Comparison of ENCODE assay signal across 24 cellular contexts in genomic region chr6:39143238-39143930, GRCh38. TPM values are rescaled to one million over a fixed set of nuclear protein-coding genes. Genes with fewer than 3 reads are reported as not detected.
A peak's percentile ranks its signal among the peaks of the same experiment; 100 is the strongest.
DNase-seq lines count a peak whose midpoint lies in the region; ATAC-seq, FAIRE-seq and TF ChIP-seq lines count a peak whose summit lies in the region.
"Had no signal": no experiment of that assay in that cellular context is flagged by ENCODE, and none has a peak within 500 bp of the region (broad histone marks: within the 10 kb centered on the region; RNA-seq: fewer than 3 reads in every experiment).

No MANE protein-coding gene starts in this region.

- POLR2A ChIA-PET in T-cell (lab: Charles Lee), result no interaction called here

- peaks cover 26% of the 10 kb centered on the region for H3K4me1 Mint-ChIP-seq in activated naive CD4-positive, alpha-beta T cell treated with anti-CD3 and anti-CD28 coated beads, Interleukin-2, amount 50 U/mL, for 24 hours
- no peaks in the 10 kb centered on the region for H3K4me1 Mint-ChIP-seq in activated naive CD4-positive, alpha-beta T cell treated with anti-CD3 and anti-CD28 coated beads for 36 hours (ENCODE audit: low read depth)
- H3K4me1 Mint-ChIP-seq in T-cell (peaks cover 12 to 18% (median 18%) of the 10 kb centered on the region in 3 donors), endodermal cell (peaks cover 1% of the 10 kb centered on the region)
- H3K4me1 Mint-ChIP-seq: CD8-positive, alpha-beta memory T cell had no signal

- H3K36me3 Mint-ChIP-seq in activated naive CD4-positive, alpha-beta T cell treated with anti-CD3 and anti-CD28 coated beads, Interleukin-2, amount 50 U/mL, for 24 hours, result peaks cover 5% of the 10 kb centered on the region
- H3K36me3 Mint-ChIP-seq in activated naive CD4-positive, alpha-beta T cell treated with anti-CD3 and anti-CD28 coated beads for 36 hours (ENCODE audit: low read depth), result no peaks in the 10 kb centered on the region
- H3K36me3 Mint-ChIP-seq in T-cell, result peaks cover 4% of the 10 kb centered on the region
- H3K36me3 Mint-ChIP-seq in endodermal cell (ENCODE audit: low read depth), result no peaks in the 10 kb centered on the region

- no peak for DNase-seq in activated naive CD4-positive, alpha-beta T cell treated with anti-CD3 and anti-CD28 coated beads for 36 hours
- DNase-seq in T-cell, result peak in 11 of 34 experiments; percentile 2 to 40 (median 11)
- DNase-seq in kidney, result peak; percentile 72
- no peak for DNase-seq in ascending aorta (ENCODE audit: low spot score in 2 of 2)
- DNase-seq in endodermal cell, result no peak
- DNase-seq: activated CD8-positive, alpha-beta T cell treated with anti-CD3 and anti-CD28 coated beads, Interleukin-2, amount 10 ng/mL, durations not matched to agents 7 days and 5 days; CD8-positive, alpha-beta memory T cell; H9; Kasumi-1; NCI-H1092; NCI-H2081; NCI-H524 treated with DMSO at 0.1 percent for 48 hours; retina; RPMI8226; spleen; stimulated activated CD8-positive, alpha-beta memory T cell treated with anti-CD3 and anti-CD28 coated beads, Interleukin-4, amount 100 ng/mL, for 48 hours; SW 1271; testis had no signal

- H3K4me1 ChIP-seq in kidney (ENCODE audit: control insufficient read depth in 1 of 2, insufficient read depth in 1 of 2, low read depth in 1 of 2, low read length in 2 of 2) (no peaks in the 10 kb centered on the region), thymus (ENCODE audit: control insufficient read depth, insufficient read depth, low read length) (no peaks in the 10 kb centered on the region), ascending aorta (no peaks in the 10 kb centered on the region), endodermal cell (ENCODE audit: control insufficient read depth, insufficient read depth, low read length) (no peaks in the 10 kb centered on the region)
- H3K4me1 ChIP-seq: spleen, testis had no signal

- 64% methylated on average over 13 of the region's 13 CpGs for WGBS in thymus
- 92 to 95% methylated on average over 13 of the region's 13 CpGs for WGBS in endodermal cell (ENCODE audit: insufficient coverage in 1 of 2, insufficient read length in 1 of 2), 2 experiments

- intact Hi-C loops in activated naive CD4-positive, alpha-beta T cell treated with anti-CD3 and anti-CD28 coated beads for 36 hours (cut with micrococcal nuclease), result no loop called here
- intact Hi-C loops in kidney (cut with DNase I), result no loop called here
- intact Hi-C loops in ascending aorta (cut with DNase I), result no loop called here

- H3K27ac ChIP-seq in kidney (ENCODE audit: low read depth in 2 of 2, low read length in 2 of 2) (peak overlapping the region in 1 of 2 donors; percentile 41), thymus (ENCODE audit: low read depth) (peak overlapping the region; percentile 76), ascending aorta (no peak overlapping the region), endodermal cell (ENCODE audit: low read depth, low read length) (no peak overlapping the region)
- H3K27ac ChIP-seq: testis had no signal

- H3K36me3 ChIP-seq in kidney (ENCODE audit: control insufficient read depth in 1 of 2, insufficient read depth in 2 of 2, low read length in 2 of 2) (no peaks in the 10 kb centered on the region), thymus (ENCODE audit: control insufficient read depth, insufficient read depth) (no peaks in the 10 kb centered on the region), ascending aorta (no peaks in the 10 kb centered on the region), endodermal cell (ENCODE audit: control insufficient read depth, insufficient read depth, low read length) (no peaks in the 10 kb centered on the region)
- H3K36me3 ChIP-seq: spleen had no signal

- peak overlapping the region; percentile 65 for H3K4me3 Mint-ChIP-seq in activated naive CD4-positive, alpha-beta T cell treated with anti-CD3 and anti-CD28 coated beads, Interleukin-2, amount 50 U/mL, for 24 hours
- no peak overlapping the region for H3K4me3 Mint-ChIP-seq in activated naive CD4-positive, alpha-beta T cell treated with anti-CD3 and anti-CD28 coated beads for 36 hours
- H3K4me3 Mint-ChIP-seq in T-cell (peak overlapping the region; percentile 22 to 68 (median 67)), endodermal cell (no peak overlapping the region)
- H3K4me3 Mint-ChIP-seq: activated CD8-positive, alpha-beta T cell treated with anti-CD3 and anti-CD28 coated beads, Interleukin-2, amount 10 ng/mL, durations not matched to agents 7 days and 5 days; CD8-positive, alpha-beta memory T cell; H9 had no signal

- CTCF ChIA-PET in activated naive CD4-positive, alpha-beta T cell treated with anti-CD3 and anti-CD28 coated beads for 36 hours (lab: Charles Lee), result no interaction called here
- CTCF ChIA-PET in T-cell (lab: Charles Lee), result no interaction called here

- H3K9me3 Mint-ChIP-seq in activated naive CD4-positive, alpha-beta T cell treated with anti-CD3 and anti-CD28 coated beads, Interleukin-2, amount 50 U/mL, for 24 hours, result peaks cover 5% of the 10 kb centered on the region
- peaks cover 2% of the 10 kb centered on the region for H3K9me3 Mint-ChIP-seq in activated naive CD4-positive, alpha-beta T cell treated with anti-CD3 and anti-CD28 coated beads for 36 hours
- H3K9me3 Mint-ChIP-seq in T-cell (peaks cover 0 to 13% (median 4%) of the 10 kb centered on the region in 3 donors), endodermal cell (no peaks in the 10 kb centered on the region)
- H3K9me3 Mint-ChIP-seq: activated T-helper 2 cell treated with anti-CD3 and anti-CD28 coated beads, Interferon-gamma antibody, Interleukin-2, Interleukin-4, amounts not matched to agents 10 μg/mL and 5 μg/mL and 100 μg/mL, durations not matched to agents 14 hours and 24 hours and 36 hours; H9 had no signal

- FAIRE-seq in kidney (lab: Jason Lieb, UNC), result no peak
- FAIRE-seq: colon, endothelial cell of umbilical vein, TTC549 had no signal

- TF ChIP-seq CTCF in kidney (IDR thresholded peaks at IDR 0.05; ENCODE audit: borderline replicate concordance, extremely low read depth, insufficient read depth) (no peak), ascending aorta (IDR thresholded peaks at IDR 0.05) (no peak), endodermal cell (conservative IDR thresholded peaks at IDR 0.05) (no peak)

- H3K9ac ChIP-seq in kidney (ENCODE audit: low read length in 2 of 2), result no peak overlapping the region
- H3K9ac ChIP-seq in endodermal cell (ENCODE audit: extremely low read depth, low read length, poor library complexity, severe bottlenecking), result no peak overlapping the region

- no peaks in the 10 kb centered on the region for H3K27me3 ChIP-seq in thymus (ENCODE audit: control insufficient read depth, insufficient read depth)
- H3K27me3 ChIP-seq in ascending aorta, result no peaks in the 10 kb centered on the region
- H3K27me3 ChIP-seq in endodermal cell (ENCODE audit: control insufficient read depth, insufficient read depth, low read length, poor library complexity, severe bottlenecking), result peaks cover 4% of the 10 kb centered on the region
- H3K27me3 ChIP-seq: testis had no signal

- peaks cover 0 to 3% of the 10 kb centered on the region in 2 donors for H3K9me3 ChIP-seq in kidney (ENCODE audit: control insufficient read depth in 1 of 2, low read length in 2 of 2)
- no peaks in the 10 kb centered on the region for H3K9me3 ChIP-seq in thymus (ENCODE audit: control insufficient read depth)
- peaks cover 0 to under 1% of the 10 kb centered on the region in 2 donors for H3K9me3 ChIP-seq in ascending aorta
- no peaks in the 10 kb centered on the region for H3K9me3 ChIP-seq in endodermal cell (ENCODE audit: control insufficient read depth, low read length)
- H3K9me3 ChIP-seq: testis had no signal

- no peak overlapping the region for H3K4me3 ChIP-seq in kidney (ENCODE audit: low read length in 2 of 2)
- H3K4me3 ChIP-seq in thymus (ENCODE audit: low read length), result no peak overlapping the region
- H3K4me3 ChIP-seq in ascending aorta, result no peak overlapping the region
- no peak overlapping the region for H3K4me3 ChIP-seq in endodermal cell (ENCODE audit: low read length)
- H3K4me3 ChIP-seq: spleen, testis had no signal

- peak overlapping the region; percentile 81 for H3K27ac Mint-ChIP-seq in activated naive CD4-positive, alpha-beta T cell treated with anti-CD3 and anti-CD28 coated beads, Interleukin-2, amount 50 U/mL, for 24 hours
- H3K27ac Mint-ChIP-seq in activated naive CD4-positive, alpha-beta T cell treated with anti-CD3 and anti-CD28 coated beads for 36 hours, result no peak overlapping the region
- H3K27ac Mint-ChIP-seq in T-cell (peak overlapping the region; percentile 85 to 95), endodermal cell (no peak overlapping the region)
- H3K27ac Mint-ChIP-seq: activated CD8-positive, alpha-beta T cell treated with anti-CD3 and anti-CD28 coated beads, Interleukin-2, amount 10 ng/mL, durations not matched to agents 7 days and 5 days; activated T-helper 2 cell treated with anti-CD3 and anti-CD28 coated beads, Interferon-gamma antibody, Interleukin-2, Interleukin-4, amounts not matched to agents 10 μg/mL and 5 μg/mL and 100 μg/mL, durations not matched to agents 14 hours and 24 hours and 36 hours had no signal

- no peaks in the 10 kb centered on the region for H3K27me3 Mint-ChIP-seq in activated naive CD4-positive, alpha-beta T cell treated with anti-CD3 and anti-CD28 coated beads, Interleukin-2, amount 50 U/mL, for 24 hours
- H3K27me3 Mint-ChIP-seq in activated naive CD4-positive, alpha-beta T cell treated with anti-CD3 and anti-CD28 coated beads for 36 hours (ENCODE audit: low read depth), result peaks cover 8% of the 10 kb centered on the region
- H3K27me3 Mint-ChIP-seq in T-cell, result peaks cover 0 to 15% of the 10 kb centered on the region in 2 donors
- peaks cover 3% of the 10 kb centered on the region for H3K27me3 Mint-ChIP-seq in endodermal cell (ENCODE audit: insufficient read depth)

- ATAC-seq in T-cell (replicated peaks in 1 of 4), result peak in 2 of 4 experiments; percentile 82 to 88
- ATAC-seq: activated CD8-positive, alpha-beta T cell treated with anti-CD3 and anti-CD28 coated beads, Interleukin-2, amount 10 ng/mL, durations not matched to agents 7 days and 5 days had no signal

RNA-seq across cellular contexts. Expression of gene SAYSD1, which starts 28.4 kb away (rescaled TPM):
- 10 to 100 TPM; 13.7 to 13.8 TPM for total RNA-seq in activated naive CD4-positive, alpha-beta T cell treated with anti-CD3 and anti-CD28 coated beads for 36 hours
- 10 to 100 TPM; 14.0 to 25.4 (median 19.2) TPM for total RNA-seq in T-cell
- total RNA-seq in kidney, result 20.4 TPM
- polyA plus RNA-seq in kidney (ENCODE audit: insufficient read depth, low read depth, low replicate concordance), result 17.1 TPM
- polyA plus RNA-seq in thymus, result 51.7 TPM
- 2.1 TPM for total RNA-seq in ascending aorta
- 10 to 100 TPM in 1 of 2 donors, 1 to 10 TPM in 1; 7.2 to 13.0 TPM for total RNA-seq in endodermal cell
- polyA plus RNA-seq in endodermal cell (2013, experiment 1 of 2), result 12.8 TPM
- 11.6 TPM for polyA plus RNA-seq in endodermal cell (2013, experiment 2 of 2)

Comparison
In these comparisons a context has a peak if more than half of its experiments do, and no peak if none do; other contexts are left out.
1. H3K27ac Mint-ChIP-seq: peak in activated naive CD4-positive, alpha-beta T cell treated with anti-CD3 and anti-CD28 coated beads, Interleukin-2, amount 50 U/mL, for 24 hours (single experiment) and T-cell (2 of 2); none in activated naive CD4-positive, alpha-beta T cell treated with anti-CD3 and anti-CD28 coated beads for 36 hours (single experiment) and endodermal cell (single experiment).
2. H3K4me3 Mint-ChIP-seq: peak in activated naive CD4-positive, alpha-beta T cell treated with anti-CD3 and anti-CD28 coated beads, Interleukin-2, amount 50 U/mL, for 24 hours (single experiment) and T-cell (3 of 3); none in activated naive CD4-positive, alpha-beta T cell treated with anti-CD3 and anti-CD28 coated beads for 36 hours (single experiment) and endodermal cell (single experiment).